Comparison of ENCODE assay signal across 16 cellular contexts in genomic region chr16:11191665-11192064, GRCh38.
"Had no signal": no experiment of that assay in that cellular context is flagged by ENCODE, and none has a peak within 500 bp of the region (broad histone marks: within the 10 kb centered on the region; RNA-seq: fewer than 3 reads in every experiment).

No MANE protein-coding gene starts in this region.

- DNase-seq: activated CD4-positive, alpha-beta T cell treated with anti-CD3 and anti-CD28 coated beads, Interleukin-2, amount 50 U/mL, for 1 hour; activated T-cell treated with anti-CD3 and anti-CD28 coated beads, Interleukin-2, amount 50 U/mL, for 1 hour; head of caudate nucleus; immature natural killer cell; mesenchymal stem cell; occipital lobe; SK-N-SH; stimulated activated CD4-positive, alpha-beta T cell treated with anti-CD3 and anti-CD28 coated beads, Interleukin-2, amount 100 ng/mL, for 48 hours; stimulated activated naive CD4-positive, alpha-beta T cell treated with Interleukin-2 at 50 U/mL for 16 hours; T-cell had no signal

- H3K27ac Mint-ChIP-seq: nephron, progenitor cell of endocrine pancreas, T-cell, type B pancreatic cell, WTC11 had no signal

- H3K9me3 Mint-ChIP-seq: immature natural killer cell, nephron, T-cell, type B pancreatic cell, WTC11 had no signal

- ATAC-seq: T-cell, WTC11 had no signal

- H3K4me3 Mint-ChIP-seq: immature natural killer cell, nephron, T-cell, type B pancreatic cell, WTC11 had no signal

- H3K9me2 ChIP-seq: SK-N-SH had no signal

- H3K4me2 ChIP-seq: SK-N-SH had no signal

- H3K27ac ChIP-seq: right atrium auricular region had no signal

- H3K36me3 Mint-ChIP-seq: T-cell, WTC11 had no signal

- H3K4me3 ChIP-seq: ascending aorta, right atrium auricular region had no signal

- H3K27me3 Mint-ChIP-seq: T-cell had no signal

- H3K27me3 ChIP-seq: ascending aorta, right atrium auricular region had no signal

- H3K4me1 ChIP-seq: right atrium auricular region had no signal

- H3K9ac ChIP-seq: SK-N-SH had no signal

- H3K36me3 ChIP-seq: ascending aorta, right atrium auricular region had no signal

- H3K4me1 Mint-ChIP-seq: immature natural killer cell, nephron had no signal

- H3K9me3 ChIP-seq: ascending aorta, right atrium auricular region, SK-N-SH had no signal
